ENCODE assay signal across 8 cellular contexts in genomic region chr1:27959792-27960603, GRCh38. TPM values are rescaled to one million over a fixed set of nuclear protein-coding genes. Genes with fewer than 3 reads are reported as not detected.
DNase-seq lines count a peak whose midpoint lies in the region; ATAC-seq, FAIRE-seq and TF ChIP-seq lines count a peak whose summit lies in the region.

TSS of gene XKR8 (plus strand) at chr1:27959973. CDS start at chr1:27960070, 97 bp downstream.

- TF ChIP-seq POLR2A in GM19193 (IDR thresholded peaks at IDR 0.05; ENCODE audit: extremely low read depth, insufficient read depth, insufficient read length), result peak; percentile 64
- no peak for TF ChIP-seq POLR2A in testis (IDR thresholded peaks at IDR 0.05)

- 6 to 10% methylated on average over 6 to 32 of the region's 68 CpGs for WGBS in testis, 2 donors

- H3K27ac ChIP-seq in testis, result peak within 1 kb of the TSS; percentile 65 to 90

- H3K36me3 ChIP-seq in testis (ENCODE audit: low read depth, missing control alignments), result no peaks in the 10 kb centered on the region

- peak within 1 kb of the TSS; percentile 66 to 77 for H3K4me3 ChIP-seq in testis

- H3K4me1 ChIP-seq in testis, result peaks cover 10% of the 10 kb centered on the region

- peak; percentile 77 for ATAC-seq in HG03442 (IDR thresholded peaks at IDR 0.05; ENCODE audit: unreplicated experiment)
- ATAC-seq in omental fat pad (ENCODE audit: low FRiP score), result peak; percentile 94

- H3K27me3 ChIP-seq in testis, result no peaks in the 10 kb centered on the region

- DNase-seq in AML-193 (lab: John Stamatoyannopoulos, UW), result peak; percentile 63 to 68
- peak; percentile 55 for DNase-seq in RCC 7860 (ENCODE audit: low spot score)
- DNase-seq in activated naive CD4-positive, alpha-beta T cell (lab: John Stamatoyannopoulos, UW), result peak; percentile 52 to 81 (median 63)
- peak; percentile 88 to 90 for DNase-seq in frontal cortex (ENCODE audit: low spot score in 2 of 2)
- DNase-seq in omental fat pad (ENCODE audit: low spot score), result no peak
- DNase-seq in testis, result peak; percentile 79

- TF ChIP-seq CTCF in omental fat pad (IDR thresholded peaks at IDR 0.05) (no peak), testis (IDR thresholded peaks at IDR 0.05) (peak in 2 of 3 experiments; percentile 17 to 40)

- H3K9me3 ChIP-seq in testis, result no peaks in the 10 kb centered on the region

- intact Hi-C loops in testis (cut with DNase I; ENCODE audit: low total_unique reads), result no loop called here

- FAIRE-seq in RCC 7860 (lab: Jason Lieb, UNC) (no peak), frontal cortex (lab: Jason Lieb, UNC) (no peak)

RNA-seq across cellular contexts. Expression of gene XKR8, which starts in this region (rescaled TPM):
- 2.4 TPM for total RNA-seq in frontal cortex
- total RNA-seq in omental fat pad, result 1 to 10 TPM; 4.3 to 9.6 (median 4.8) TPM
- 10 to 100 TPM; 10.9 to 11.7 TPM for total RNA-seq in testis
- 7.8 TPM for polyA plus RNA-seq in testis (ENCODE audit: insufficient read depth, low read depth, low replicate concordance)

Comparison
In these comparisons a context has a peak if more than half of its experiments do, and no peak if none do; other contexts are left out.
1. CTCF ChIP-seq: peak in testis (2 of 3); none in omental fat pad (0 of 3).